26 cellular contexts compared by ENCODE assay signal in the genomic region with DNA sequence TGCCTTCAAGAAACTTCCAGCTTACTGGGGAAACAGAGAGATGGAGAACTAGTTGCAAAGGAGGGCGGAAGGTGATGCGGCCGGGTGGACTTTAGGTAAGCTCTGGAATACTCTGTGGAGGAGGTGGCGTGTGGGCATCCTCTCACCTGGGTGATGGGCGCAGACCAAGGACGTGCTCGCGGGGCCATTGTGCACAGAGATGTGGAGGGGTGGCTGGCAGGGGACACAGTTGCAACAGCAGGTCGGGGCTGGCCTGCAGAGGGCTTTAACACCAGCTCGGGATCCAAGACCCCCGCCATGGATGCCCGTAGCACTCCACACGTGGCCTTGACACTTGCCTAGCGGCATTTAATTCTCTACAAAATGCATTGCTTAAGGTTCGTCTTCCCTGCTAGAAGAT. TPM values are rescaled to one million over a fixed set of nuclear protein-coding genes. Genes with fewer than 3 reads are reported as not detected.
DNase-seq lines count a peak whose midpoint lies in the region; ATAC-seq and TF ChIP-seq lines count a peak whose summit lies in the region.
"Had no signal": no experiment of that assay in that cellular context is flagged by ENCODE, and none has a peak within 500 bp of the region (broad histone marks: within the 10 kb centered on the region; RNA-seq: fewer than 3 reads in every experiment).

No MANE protein-coding gene starts in this region.

- TF ChIP-seq CTCF in RWPE1 (conservative IDR thresholded peaks at IDR 0.05; ENCODE audit: low read depth) (no peak), endothelial cell (IDR thresholded peaks at IDR 0.05; ENCODE audit: unreplicated experiment) (no peak), sigmoid colon (IDR thresholded peaks at IDR 0.05) (no peak)
- no peak for TF ChIP-seq CTCF in CD4-positive, alpha-beta T cell (IDR thresholded peaks at IDR 0.05)

- TF ChIP-seq EP300 in sigmoid colon (IDR thresholded peaks at IDR 0.05) = no peak

- no peak overlapping the region for H3K4me3 ChIP-seq in sigmoid colon
- H3K4me3 ChIP-seq: GM23248, K562 had no signal

- H3K9me3 ChIP-seq in sigmoid colon = no peaks in the 10 kb centered on the region
- no peaks in the 10 kb centered on the region for H3K9me3 ChIP-seq in CD4-positive, alpha-beta T cell (ENCODE audit: control insufficient read depth, low read length)
- H3K9me3 ChIP-seq: BE2C had no signal

- DNase-seq in activated CD4-positive, alpha-beta T cell treated with anti-CD3 and anti-CD28 coated beads, Interleukin-2, amount 10 ng/mL, durations not matched to agents 24 days and 14 days = no peak
- DNase-seq in activated CD4-positive, alpha-beta T cell treated with anti-CD3 and anti-CD28 coated beads for 1 hour = no peak
- DNase-seq in RWPE1 (ENCODE audit: low spot score) (no peak), endothelial cell (ENCODE audit: low spot score) (no peak), sigmoid colon (peak; percentile 63), CD1c-positive myeloid dendritic cell (ENCODE audit: extremely low spot score) (no peak), immature natural killer cell (no peak)
- no peak for DNase-seq in CD4-positive, alpha-beta T cell
- DNase-seq: 8988T, ACHN, BE2C, DMS53, GM23248, H7, MV-4-11, NCI-H1105, NCI-H2029, NCI-H446, NCI-H524 treated with DMSO at 0.1 percent for 48 hours, NCI-H774, RPMI8226, SHP77 had no signal

- no peaks in the 10 kb centered on the region for H3K27me3 ChIP-seq in sigmoid colon
- no peaks in the 10 kb centered on the region for H3K27me3 ChIP-seq in CD4-positive, alpha-beta T cell (ENCODE audit: control insufficient read depth, insufficient read depth, low read length)
- H3K27me3 ChIP-seq: BE2C had no signal

- peak overlapping the region; percentile 26 for H3K27ac ChIP-seq in RWPE1
- H3K27ac ChIP-seq in sigmoid colon = no peak overlapping the region
- H3K27ac ChIP-seq in CD4-positive, alpha-beta T cell (ENCODE audit: low read depth, low read length) = no peak overlapping the region
- H3K27ac ChIP-seq: GM23248 had no signal

- intact Hi-C loops in activated CD4-positive, alpha-beta T cell treated with anti-CD3 and anti-CD28 coated beads, Interleukin-2, amount 10 ng/mL, durations not matched to agents 24 days and 14 days (cut with micrococcal nuclease) = no loop called here
- intact Hi-C loops in sigmoid colon (cut with DNase I) = no loop called here
- intact Hi-C loops in CD4-positive, alpha-beta T cell (cut with DNase I, micrococcal nuclease) = no loop called here

- WGBS in sigmoid colon, 2 donors = 94% methylated on average over 15 of the region's 15 CpGs

- H3K27ac Mint-ChIP-seq in activated CD4-positive, alpha-beta T cell treated with anti-CD3 and anti-CD28 coated beads, Interleukin-2, amount 10 ng/mL, durations not matched to agents 24 days and 14 days = peak overlapping the region; percentile 60
- no peak overlapping the region for H3K27ac Mint-ChIP-seq in endothelial cell (ENCODE audit: unreplicated experiment)
- no peak overlapping the region for H3K27ac Mint-ChIP-seq in CD4-positive, alpha-beta T cell
- peak overlapping the region in 3 of 6 donors; percentile 29 to 42 (median 42) for H3K27ac Mint-ChIP-seq in immature natural killer cell

- POLR2A ChIA-PET in RWPE1 (lab: Yijun Ruan, JAX; ENCODE audit: low non-redundant PET) = interaction anchor here (0.6 kb wide), 1 partner anchor 619 kb away, joined by 5 read pairs; no protein-coding TSS in a partner anchor
- POLR2A ChIA-PET in CD4-positive, alpha-beta T cell (lab: Charles Lee) = no interaction called here

- no peak overlapping the region for H3K4me3 Mint-ChIP-seq in activated CD4-positive, alpha-beta T cell treated with anti-CD3 and anti-CD28 coated beads, Interleukin-2, amount 10 ng/mL, durations not matched to agents 24 days and 14 days
- H3K4me3 Mint-ChIP-seq in endothelial cell (ENCODE audit: unreplicated experiment) (peak overlapping the region; percentile 26), immature natural killer cell (no peak overlapping the region)
- H3K4me3 Mint-ChIP-seq in CD4-positive, alpha-beta T cell = no peak overlapping the region

- peaks cover 0 to 30% (median 16%) of the 10 kb centered on the region in 4 donors for H3K4me1 ChIP-seq in sigmoid colon
- H3K4me1 ChIP-seq: BE2C had no signal

- ATAC-seq in CD4-positive, alpha-beta T cell (ENCODE audit: poor library complexity) = no peak
- ATAC-seq: HepG2, K562 had no signal

- TF ChIP-seq POLR2A in sigmoid colon (IDR thresholded peaks at IDR 0.05) = no peak

- no peaks in the 10 kb centered on the region for H3K27me3 Mint-ChIP-seq in activated CD4-positive, alpha-beta T cell treated with anti-CD3 and anti-CD28 coated beads, Interleukin-2, amount 10 ng/mL, durations not matched to agents 24 days and 14 days
- H3K27me3 Mint-ChIP-seq in endothelial cell (ENCODE audit: unreplicated experiment) (peaks cover 12% of the 10 kb centered on the region), immature natural killer cell (ENCODE audit: low read depth in 3 of 3) (peaks cover 0 to 2% (median 2%) of the 10 kb centered on the region in 3 donors)
- H3K27me3 Mint-ChIP-seq in CD4-positive, alpha-beta T cell = no peaks in the 10 kb centered on the region

- H3K36me3 Mint-ChIP-seq in activated CD4-positive, alpha-beta T cell treated with anti-CD3 and anti-CD28 coated beads, Interleukin-2, amount 10 ng/mL, durations not matched to agents 24 days and 14 days (ENCODE audit: low read depth) = peaks cover 14% of the 10 kb centered on the region
- H3K36me3 Mint-ChIP-seq in endothelial cell (ENCODE audit: low read depth, unreplicated experiment) = peaks cover 13% of the 10 kb centered on the region
- peaks cover 12% of the 10 kb centered on the region for H3K36me3 Mint-ChIP-seq in CD4-positive, alpha-beta T cell (ENCODE audit: low read depth)
- H3K36me3 Mint-ChIP-seq in immature natural killer cell = peaks cover 4 to 5% (median 4%) of the 10 kb centered on the region in 3 donors

- peaks cover 7% of the 10 kb centered on the region for H3K4me1 Mint-ChIP-seq in activated CD4-positive, alpha-beta T cell treated with anti-CD3 and anti-CD28 coated beads, Interleukin-2, amount 10 ng/mL, durations not matched to agents 24 days and 14 days
- H3K4me1 Mint-ChIP-seq in endothelial cell (ENCODE audit: unreplicated experiment) (peaks cover 7% of the 10 kb centered on the region), immature natural killer cell (no peaks in the 10 kb centered on the region)
- H3K4me1 Mint-ChIP-seq in CD4-positive, alpha-beta T cell (ENCODE audit: low read depth) = no peaks in the 10 kb centered on the region
- H3K4me1 Mint-ChIP-seq: CD14-positive monocyte had no signal

- H3K36me3 ChIP-seq in sigmoid colon = peaks cover 0 to 52% (median 28%) of the 10 kb centered on the region in 4 donors

- CTCF ChIA-PET in RWPE1 (lab: Yijun Ruan, JAX) = interaction anchor here (1.1 to 3.4 kb wide), 4 partner anchors 9 to 22 kb away, joined by 3 to 14 read pairs (median 7); no protein-coding TSS in a partner anchor
- CTCF ChIA-PET in CD4-positive, alpha-beta T cell (lab: Charles Lee) = no interaction called here

- no peaks in the 10 kb centered on the region for H3K9me3 Mint-ChIP-seq in activated CD4-positive, alpha-beta T cell treated with anti-CD3 and anti-CD28 coated beads, Interleukin-2, amount 10 ng/mL, durations not matched to agents 24 days and 14 days
- H3K9me3 Mint-ChIP-seq in endothelial cell (ENCODE audit: unreplicated experiment) (no peaks in the 10 kb centered on the region), immature natural killer cell (no peaks in the 10 kb centered on the region)
- no peaks in the 10 kb centered on the region for H3K9me3 Mint-ChIP-seq in CD4-positive, alpha-beta T cell

RNA-seq across cellular contexts. Expression of a gene that starts 26.6 kb away (rescaled TPM):
- 11.7 and 12.2 TPM in 2 replicates for total RNA-seq in activated CD4-positive, alpha-beta T cell treated with anti-CD3 and anti-CD28 coated beads, Interleukin-2, amount 10 ng/mL, durations not matched to agents 24 days and 14 days
- total RNA-seq in endothelial cell (ENCODE audit: unreplicated experiment) (5.2 TPM), sigmoid colon (10 to 100 TPM in 2 of 4 donors, 1 to 10 TPM in 2; 4.4 to 17.4 (median 10.2) TPM)
- polyA plus RNA-seq in sigmoid colon (1 to 10 TPM; 2.3 to 6.7 (median 6.0) TPM), immature natural killer cell (1 to 10 TPM in 1 of 3 donors, under 1 TPM in 2; 0.15 to 1.1 (median 0.16) TPM)
- total RNA-seq in CD4-positive, alpha-beta T cell = 1 to 10 TPM; 5.6 to 6.4 TPM
- total RNA-seq: Daoy had no signal

RNA-seq across cellular contexts. Expression of a gene that starts 40.3 kb away (rescaled TPM):
- total RNA-seq in activated CD4-positive, alpha-beta T cell treated with anti-CD3 and anti-CD28 coated beads, Interleukin-2, amount 10 ng/mL, durations not matched to agents 24 days and 14 days = 104 and 107 TPM in 2 replicates
- total RNA-seq in endothelial cell (ENCODE audit: unreplicated experiment) = 120 TPM
- total RNA-seq in sigmoid colon = 10 to 100 TPM; 50.2 to 79.5 (median 77.4) TPM
- 100 to 1,000 TPM in 1 of 3 donors, 10 to 100 TPM in 2; 67.3 to 141 (median 88.3) TPM for polyA plus RNA-seq in sigmoid colon
- 10 to 100 TPM; 21.6 to 23.3 TPM for total RNA-seq in CD4-positive, alpha-beta T cell
- 10 to 100 TPM; 16.8 to 19.1 (median 19.0) TPM for polyA plus RNA-seq in immature natural killer cell

RNA-seq across cellular contexts. Expression of a gene that starts 40.9 kb away (rescaled TPM):
- total RNA-seq in activated CD4-positive, alpha-beta T cell treated with anti-CD3 and anti-CD28 coated beads, Interleukin-2, amount 10 ng/mL, durations not matched to agents 24 days and 14 days = 8.6 and 11.4 TPM in 2 replicates
- total RNA-seq in endothelial cell (ENCODE audit: unreplicated experiment) (42.9 TPM), sigmoid colon (10 to 100 TPM; 49.6 to 58.8 (median 52.7) TPM)
- polyA plus RNA-seq in sigmoid colon (10 to 100 TPM; 49.8 to 66.8 (median 58.3) TPM), immature natural killer cell (10 to 100 TPM in 2 of 3 donors, 1 to 10 TPM in 1; 9.8 to 22.4 (median 16.7) TPM)
- total RNA-seq in CD4-positive, alpha-beta T cell = 1 to 10 TPM; 7.1 to 9.4 TPM
